14 cellular contexts compared by ENCODE assay signal in genomic region chr6:88965691-88966090, GRCh38.
"Had no signal": no experiment of that assay in that cellular context is flagged by ENCODE, and none has a peak within 500 bp of the region (broad histone marks: within the 10 kb centered on the region; RNA-seq: fewer than 3 reads in every experiment).

No MANE protein-coding gene starts in this region.

- H3K27me3 Mint-ChIP-seq: activated naive CD8-positive, alpha-beta T cell treated with anti-CD3 and anti-CD28 coated beads for 36 hours; stimulated activated memory B cell treated with anti-CD40 and anti-IgM and Interleukin-4, amounts not matched to agents 10 μg/mL and 1 μg/mL and 100 μg/mL, for 72 hours had no signal

- H3K36me3 ChIP-seq: lower lobe of right lung, tibial artery, uterus had no signal

- H3K27me3 ChIP-seq: body of pancreas, foreskin keratinocyte, tibial artery, uterus had no signal

- H3K9me3 ChIP-seq: tibial artery, uterus had no signal

- H3K4me3 ChIP-seq: body of pancreas, lower lobe of right lung, tibial artery, uterus had no signal

- H3K4me3 Mint-ChIP-seq: activated naive CD8-positive, alpha-beta T cell treated with anti-CD3 and anti-CD28 coated beads for 36 hours; stimulated activated memory B cell treated with anti-CD40 and anti-IgM and Interleukin-4, amounts not matched to agents 10 μg/mL and 1 μg/mL and 100 μg/mL, for 72 hours had no signal

- H3K36me3 Mint-ChIP-seq: stimulated activated memory B cell treated with anti-CD40 and anti-IgM and Interleukin-4, amounts not matched to agents 10 μg/mL and 1 μg/mL and 100 μg/mL, for 72 hours had no signal

- DNase-seq: activated CD4-positive, alpha-beta T cell treated with anti-CD3 and anti-CD28 coated beads, Interleukin-2, amount 50 U/mL, for 1 hour; activated gamma-delta T cell; activated naive CD8-positive, alpha-beta T cell treated with anti-CD3 and anti-CD28 coated beads for 36 hours; amygdala; body of pancreas; central memory CD4-positive, alpha-beta T cell; cortex of kidney; effector CD8-positive, alpha-beta T cell; foreskin keratinocyte; left colon; lower lobe of right lung; tibial artery; uterus had no signal

- H3K27ac Mint-ChIP-seq: activated naive CD8-positive, alpha-beta T cell treated with anti-CD3 and anti-CD28 coated beads for 36 hours; stimulated activated memory B cell treated with anti-CD40 and anti-IgM and Interleukin-4, amounts not matched to agents 10 μg/mL and 1 μg/mL and 100 μg/mL, for 72 hours had no signal

- ATAC-seq: body of pancreas; foreskin keratinocyte; left colon; lower lobe of right lung; stimulated activated memory B cell treated with anti-CD40 and anti-IgM and Interleukin-4, amounts not matched to agents 10 μg/mL and 1 μg/mL and 100 μg/mL, for 72 hours had no signal
